9 cellular contexts compared by ENCODE assay signal in genomic region chr18:79525556-79526467, GRCh38.
DNase-seq lines count a peak whose midpoint lies in the region; ATAC-seq and TF ChIP-seq lines count a peak whose summit lies in the region.
"Had no signal": no experiment of that assay in that cellular context is flagged by ENCODE, and none has a peak within 500 bp of the region (broad histone marks: within the 10 kb centered on the region; RNA-seq: fewer than 3 reads in every experiment).

No MANE protein-coding gene starts in this region.

- no peak for TF ChIP-seq CTCF in esophagus muscularis mucosa (IDR thresholded peaks at IDR 0.05)
- no peak for TF ChIP-seq CTCF in ovary (IDR thresholded peaks at IDR 0.05)

- no peaks in the 10 kb centered on the region for H3K27me3 ChIP-seq in CD4-positive, alpha-beta memory T cell (ENCODE audit: insufficient read depth, low read length)
- peaks cover 0 to 2% (median 0%) of the 10 kb centered on the region in 4 donors for H3K27me3 ChIP-seq in esophagus muscularis mucosa
- H3K27me3 ChIP-seq in ovary = no peaks in the 10 kb centered on the region

- H3K4me3 Mint-ChIP-seq in CD4-positive, alpha-beta memory T cell = peak overlapping the region in 6 of 8 donors; percentile 42 to 74 (median 54)

- no peak for TF ChIP-seq EP300 in esophagus muscularis mucosa (IDR thresholded peaks at IDR 0.05)
- TF ChIP-seq EP300 in ovary (IDR thresholded peaks at IDR 0.05) = no peak

- ATAC-seq in GM21528 (IDR thresholded peaks at IDR 0.05; ENCODE audit: low FRiP score, unreplicated experiment) (no peak), GM18867 (IDR thresholded peaks at IDR 0.05; ENCODE audit: unreplicated experiment) (no peak)

- POLR2A ChIA-PET in CD4-positive, alpha-beta memory T cell (lab: Charles Lee; ENCODE audit: partially characterized antibody) = interaction anchor here (1.1 to 1.4 kb wide), 4 partner anchors 133 to 153 kb away, joined by 3 to 5 read pairs (median 4); no protein-coding TSS in a partner anchor

- TF ChIP-seq POLR2A in esophagus muscularis mucosa (IDR thresholded peaks at IDR 0.05; ENCODE audit: low read depth) (no peak), ovary (IDR thresholded peaks at IDR 0.05) (no peak)

- peaks cover 45% of the 10 kb centered on the region for H3K4me1 ChIP-seq in CD4-positive, alpha-beta memory T cell (ENCODE audit: insufficient read depth, low read length)
- H3K4me1 ChIP-seq in esophagus muscularis mucosa (peaks cover 15 to 19% (median 16%) of the 10 kb centered on the region in 4 donors), ovary (ENCODE audit: insufficient read depth) (no peaks in the 10 kb centered on the region)

- CTCF ChIA-PET in CD4-positive, alpha-beta memory T cell (lab: Charles Lee; ENCODE audit: partially characterized antibody) = interaction anchor here (0.7 to 7.0 kb wide), 5 partner anchors 120 to 147 kb away, joined by 3 to 140 read pairs (median 5); no protein-coding TSS in a partner anchor

- DNase-seq in CD4-positive, alpha-beta memory T cell = no peak
- DNase-seq in NCI-H526 treated with DMSO at 0.1 percent for 48 hours (lab: John Stamatoyannopoulos, UW) (peak; percentile 14), esophagus muscularis mucosa (ENCODE audit: extremely low spot score) (no peak), ovary (peak; percentile 9 to 81 (median 59)), kidney tubule cell (ENCODE audit: low spot score) (no peak), SHP77 (lab: John Stamatoyannopoulos, UW) (no peak)
- DNase-seq: NCI-H226 had no signal

- peaks cover 21 to 30% of the 10 kb centered on the region in 2 donors for H3K36me3 Mint-ChIP-seq in CD4-positive, alpha-beta memory T cell

- WGBS in esophagus muscularis mucosa = 56% methylated on average over 31 of the region's 39 CpGs
- 67 to 80% (median 75%) methylated on average over 39 of the region's 39 CpGs for WGBS in ovary, 3 donors

- H3K36me3 ChIP-seq in CD4-positive, alpha-beta memory T cell (ENCODE audit: insufficient read depth, low read length) = peaks cover 15% of the 10 kb centered on the region
- H3K36me3 ChIP-seq in esophagus muscularis mucosa (peaks cover 0 to 30% (median 23%) of the 10 kb centered on the region in 4 donors), ovary (no peaks in the 10 kb centered on the region)

- H3K27ac ChIP-seq in CD4-positive, alpha-beta memory T cell (ENCODE audit: low read depth, low read length) = no peak overlapping the region
- peak overlapping the region in 3 of 4 donors; percentile 1 to 36 (median 3) for H3K27ac ChIP-seq in esophagus muscularis mucosa (replicated peaks in 1 of 4)
- H3K27ac ChIP-seq in ovary = no peak overlapping the region

- intact Hi-C loops in CD4-positive, alpha-beta memory T cell (cut with micrococcal nuclease) = loop anchor here (10.0 kb wide), 2 partner anchors 61 to 439 kb away; partner anchors contain the start of gene HSBP1L1
- intact Hi-C loops in esophagus muscularis mucosa (cut with DNase I) = no loop called here
- intact Hi-C loops in ovary (cut with DNase I) = loop anchor here in 3 of 4 donors (5.0 kb wide), 3 partner anchors 116 to 144 kb away; partner anchors contain the start of gene NFATC1 (in 1 of the 3)

- H3K27me3 Mint-ChIP-seq in CD4-positive, alpha-beta memory T cell = no peaks in the 10 kb centered on the region

- H3K4me1 Mint-ChIP-seq in CD4-positive, alpha-beta memory T cell = peaks cover 35 to 67% (median 46%) of the 10 kb centered on the region in 4 donors

- H3K27ac Mint-ChIP-seq in CD4-positive, alpha-beta memory T cell = peak overlapping the region; percentile 23 to 84 (median 72)

- no peaks in the 10 kb centered on the region for H3K9me3 ChIP-seq in CD4-positive, alpha-beta memory T cell (ENCODE audit: control insufficient read depth in 1 of 2, low read length in 2 of 2)
- no peaks in the 10 kb centered on the region for H3K9me3 ChIP-seq in esophagus muscularis mucosa
- H3K9me3 ChIP-seq in ovary = no peaks in the 10 kb centered on the region

- peaks cover 0 to 3% (median 0%) of the 10 kb centered on the region in 8 donors for H3K9me3 Mint-ChIP-seq in CD4-positive, alpha-beta memory T cell

- H3K4me3 ChIP-seq in CD4-positive, alpha-beta memory T cell (ENCODE audit: low read length in 2 of 2) = no peak overlapping the region
- peak overlapping the region; percentile 4 to 24 (median 11) for H3K4me3 ChIP-seq in esophagus muscularis mucosa
- no peak overlapping the region for H3K4me3 ChIP-seq in ovary

Comparison
In these comparisons a context has a peak if more than half of its experiments do, and no peak if none do; other contexts are left out.
1. DNase-seq: peak in NCI-H526 treated with DMSO at 0.1 percent for 48 hours (single experiment) and ovary (5 of 5); none in CD4-positive, alpha-beta memory T cell (0 of 5), esophagus muscularis mucosa (single experiment), kidney tubule cell (single experiment) and SHP77 (0 of 2).
2. H3K27ac ChIP-seq: peak in esophagus muscularis mucosa (3 of 4); none in CD4-positive, alpha-beta memory T cell (single experiment) and ovary (0 of 2).
3. H3K4me3 ChIP-seq: peak in esophagus muscularis mucosa (4 of 4); none in CD4-positive, alpha-beta memory T cell (0 of 2) and ovary (single experiment).